36 cellular contexts compared by ENCODE assay signal in the genomic region with DNA sequence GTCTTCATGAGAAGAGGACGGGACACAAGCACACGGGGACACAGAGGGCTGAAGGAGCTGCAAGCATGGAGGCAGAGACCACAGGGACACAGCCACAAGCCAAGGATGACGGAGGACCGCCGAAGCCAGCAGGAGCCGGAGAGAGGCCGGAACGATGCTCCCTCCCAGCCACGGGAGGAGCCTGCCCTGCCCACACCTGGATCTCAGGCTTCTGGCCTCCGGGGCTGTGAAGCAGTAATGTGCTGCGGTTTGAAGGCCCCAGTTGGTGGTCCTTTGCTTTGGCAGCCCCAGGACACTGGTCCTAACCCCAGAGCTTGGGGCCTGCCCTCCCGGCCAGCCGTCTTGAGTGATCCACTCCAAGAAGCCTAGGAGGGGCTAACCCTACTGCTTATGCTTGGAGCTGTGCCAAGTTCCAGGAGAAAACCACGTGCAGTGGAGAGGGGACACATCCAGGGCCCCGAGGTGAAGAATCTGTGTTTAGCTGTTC.
"Had no signal": no experiment of that assay in that cellular context is flagged by ENCODE, and none has a peak within 500 bp of the region (broad histone marks: within the 10 kb centered on the region; RNA-seq: fewer than 3 reads in every experiment).

No MANE protein-coding gene starts in this region.

- H3K4me3 ChIP-seq: ascending aorta, cardiac muscle cell had no signal

- ATAC-seq: activated CD8-positive, alpha-beta T cell treated with anti-CD3 and anti-CD28 coated beads for 36 hours; activated naive CD8-positive, alpha-beta T cell treated with anti-CD3 and anti-CD28 coated beads, Interleukin-2, amount 50 U/mL, for 24 hours; activated T-cell treated with anti-CD3 and anti-CD28 coated beads, Interleukin-2, amount 50 U/mL, for 4 hours had no signal

- H3K36me3 Mint-ChIP-seq: activated CD4-positive, alpha-beta memory T cell treated with anti-CD3 and anti-CD28 coated beads for 36 hours; activated naive CD4-positive, alpha-beta T cell treated with anti-CD3 and anti-CD28 coated beads, Interleukin-2, amount 10 ng/mL, durations not matched to agents 7 days and 5 days; activated naive CD4-positive, alpha-beta T cell treated with anti-CD3 and anti-CD28 coated beads, Interleukin-2, amount 50 U/mL, for 24 hours; activated naive CD8-positive, alpha-beta T cell; activated naive CD8-positive, alpha-beta T cell treated with anti-CD3 and anti-CD28 coated beads, Interleukin-2, amount 10 ng/mL, durations not matched to agents 7 days and 5 days; brain had no signal

- H3K27me3 Mint-ChIP-seq: activated B cell treated with CpG ODN at 0.5 μM for 24 hours; activated CD4-positive, alpha-beta memory T cell treated with anti-CD3 and anti-CD28 coated beads for 36 hours; activated CD4-positive, alpha-beta T cell treated with anti-CD3 and anti-CD28 coated beads, Interleukin-2, amount 10 ng/mL, durations not matched to agents 24 days and 14 days; activated CD8-positive, alpha-beta T cell treated with anti-CD3 and anti-CD28 coated beads for 36 hours; activated naive CD4-positive, alpha-beta T cell treated with anti-CD3 and anti-CD28 coated beads, Interleukin-2, amount 10 ng/mL, durations not matched to agents 7 days and 5 days; activated naive CD4-positive, alpha-beta T cell treated with anti-CD3 and anti-CD28 coated beads, Interleukin-2, amount 50 U/mL, for 24 hours; activated naive CD8-positive, alpha-beta T cell; activated naive CD8-positive, alpha-beta T cell treated with anti-CD3 and anti-CD28 coated beads, Interleukin-2, amount 10 ng/mL, durations not matched to agents 7 days and 5 days; activated naive CD8-positive, alpha-beta T cell treated with anti-CD3 and anti-CD28 coated beads, Interleukin-2, amount 50 U/mL, for 24 hours; central memory CD8-positive, alpha-beta T cell had no signal

- H3K27ac Mint-ChIP-seq: activated B cell treated with CpG ODN at 0.5 μM for 24 hours; activated CD4-positive, alpha-beta memory T cell treated with anti-CD3 and anti-CD28 coated beads for 36 hours; activated CD4-positive, alpha-beta T cell treated with anti-CD3 and anti-CD28 coated beads, Interleukin-2, amount 10 ng/mL, durations not matched to agents 24 days and 14 days; activated CD8-positive, alpha-beta T cell treated with anti-CD3 and anti-CD28 coated beads for 36 hours; activated naive CD4-positive, alpha-beta T cell treated with anti-CD3 and anti-CD28 coated beads, Interleukin-2, amount 10 ng/mL, durations not matched to agents 7 days and 5 days; activated naive CD4-positive, alpha-beta T cell treated with anti-CD3 and anti-CD28 coated beads, Interleukin-2, amount 50 U/mL, for 24 hours; activated naive CD8-positive, alpha-beta T cell; activated naive CD8-positive, alpha-beta T cell treated with anti-CD3 and anti-CD28 coated beads, Interleukin-2, amount 10 ng/mL, durations not matched to agents 7 days and 5 days; activated naive CD8-positive, alpha-beta T cell treated with anti-CD3 and anti-CD28 coated beads, Interleukin-2, amount 50 U/mL, for 24 hours; activated T-helper 2 cell treated with anti-CD3 and anti-CD28 coated beads, Interferon-gamma antibody, Interleukin-2, Interleukin-4, amounts not matched to agents 10 μg/mL and 5 μg/mL and 100 μg/mL, durations not matched to agents 14 hours and 24 hours and 36 hours; brain; T-helper 1 cell treated with Interleukin-12 subunit alpha and Interleukin-12 subunit beta and Interleukin-4 antibody, amounts not matched to agents 30 μg/mL and 1 μg/mL, for 36 hours; T-helper 2 cell treated with Interferon-gamma antibody and Interleukin-4, amounts not matched to agents 5 μg/mL and 100 μg/mL, for 36 hours had no signal

- H3K4me1 Mint-ChIP-seq: activated B cell treated with CpG ODN at 0.5 μM for 24 hours; activated CD4-positive, alpha-beta T cell treated with anti-CD3 and anti-CD28 coated beads, Interleukin-2, amount 10 ng/mL, durations not matched to agents 24 days and 14 days; activated naive CD4-positive, alpha-beta T cell treated with anti-CD3 and anti-CD28 coated beads, Interleukin-2, amount 10 ng/mL, durations not matched to agents 7 days and 5 days; activated naive CD4-positive, alpha-beta T cell treated with anti-CD3 and anti-CD28 coated beads, Interleukin-2, amount 50 U/mL, for 24 hours; activated naive CD8-positive, alpha-beta T cell treated with anti-CD3 and anti-CD28 coated beads, Interleukin-2, amount 10 ng/mL, durations not matched to agents 7 days and 5 days; activated naive CD8-positive, alpha-beta T cell treated with anti-CD3 and anti-CD28 coated beads, Interleukin-2, amount 50 U/mL, for 24 hours; brain; central memory CD8-positive, alpha-beta T cell had no signal

- H3K9me3 ChIP-seq: ascending aorta had no signal

- H3K27ac ChIP-seq: ascending aorta, cardiac muscle cell, VCaP had no signal

- H3K36me3 ChIP-seq: ascending aorta, cardiac muscle cell had no signal

- H3K27me3 ChIP-seq: ascending aorta, cardiac muscle cell had no signal

- DNase-seq: activated B cell treated with CpG ODN at 0.5 μM for 24 hours; activated CD4-positive, alpha-beta memory T cell treated with anti-CD3 and anti-CD28 coated beads for 36 hours; activated CD4-positive, alpha-beta T cell treated with anti-CD3 and anti-CD28 coated beads for 4 hours; activated CD4-positive, alpha-beta T cell treated with anti-CD3 and anti-CD28 coated beads, Interleukin-2, amount 10 ng/mL, durations not matched to agents 24 days and 14 days; activated CD4-positive, alpha-beta T cell treated with anti-CD3 and anti-CD28 coated beads, Interleukin-2, amount 50 U/mL, for 1 hour; activated CD4-positive, alpha-beta T cell treated with anti-CD3 and anti-CD28 coated beads, Interleukin-2, amount 50 U/mL, for 4 hours; activated CD4-positive, CD25-positive, alpha-beta regulatory T cell treated with anti-CD3 and anti-CD28 coated beads, Interleukin-2, amount 50 U/mL, for 72 hours; activated CD8-positive, alpha-beta memory T cell treated with anti-CD3 and anti-CD28 coated beads, Interleukin-2, amount 50 U/mL, for 4 hours; activated CD8-positive, alpha-beta T cell treated with anti-CD3 and anti-CD28 coated beads for 36 hours; activated effector memory CD4-positive, alpha-beta T cell treated with Interleukin-2 at 50 U/mL for 16 hours; activated gamma-delta T cell; activated naive CD4-positive, alpha-beta T cell treated with anti-CD3 and anti-CD28 coated beads, Interleukin-2, amount 10 ng/mL, durations not matched to agents 7 days and 5 days; activated naive CD4-positive, alpha-beta T cell treated with Interleukin-2 at 50 U/mL for 16 hours; activated naive CD8-positive, alpha-beta T cell treated with anti-CD3 and anti-CD28 coated beads, Interleukin-2, amount 10 ng/mL, durations not matched to agents 7 days and 5 days; activated naive CD8-positive, alpha-beta T cell treated with anti-CD3 and anti-CD28 coated beads, Interleukin-2, amount 50 U/mL, for 24 hours; activated T-cell treated with anti-CD3 and anti-CD28 coated beads for 4 hours; activated T-cell treated with anti-CD3 and anti-CD28 coated beads, Interleukin-2, amount 50 U/mL, for 1 hour; activated T-cell treated with anti-CD3 and anti-CD28 coated beads, Interleukin-2, amount 50 U/mL, for 4 hours; amygdala; anterior cingulate cortex; caudate nucleus; T-helper 2 cell; T-helper 9 cell had no signal

- H3K4me3 Mint-ChIP-seq: activated B cell treated with CpG ODN at 0.5 μM for 24 hours; activated CD4-positive, alpha-beta memory T cell treated with anti-CD3 and anti-CD28 coated beads for 36 hours; activated CD4-positive, alpha-beta T cell treated with anti-CD3 and anti-CD28 coated beads, Interleukin-2, amount 10 ng/mL, durations not matched to agents 24 days and 14 days; activated CD8-positive, alpha-beta T cell treated with anti-CD3 and anti-CD28 coated beads for 36 hours; activated naive CD4-positive, alpha-beta T cell treated with anti-CD3 and anti-CD28 coated beads, Interleukin-2, amount 10 ng/mL, durations not matched to agents 7 days and 5 days; activated naive CD4-positive, alpha-beta T cell treated with anti-CD3 and anti-CD28 coated beads, Interleukin-2, amount 50 U/mL, for 24 hours; activated naive CD8-positive, alpha-beta T cell; activated naive CD8-positive, alpha-beta T cell treated with anti-CD3 and anti-CD28 coated beads, Interleukin-2, amount 10 ng/mL, durations not matched to agents 7 days and 5 days; activated naive CD8-positive, alpha-beta T cell treated with anti-CD3 and anti-CD28 coated beads, Interleukin-2, amount 50 U/mL, for 24 hours; activated T-cell treated with anti-CD3 and anti-CD28 coated beads, Interleukin-2, amount 50 U/mL, for 4 hours; brain; central memory CD8-positive, alpha-beta T cell; T-helper 1 cell treated with Interleukin-12 subunit alpha and Interleukin-12 subunit beta and Interleukin-4 antibody, amounts not matched to agents 30 μg/mL and 1 μg/mL, for 36 hours; T-helper 2 cell treated with Interferon-gamma antibody and Interleukin-4, amounts not matched to agents 5 μg/mL and 100 μg/mL, for 36 hours had no signal

- FAIRE-seq: bronchial epithelial cell, colon, TTC549 had no signal

- H3K9me3 Mint-ChIP-seq: activated B cell treated with CpG ODN at 0.5 μM for 24 hours; activated CD4-positive, alpha-beta memory T cell treated with anti-CD3 and anti-CD28 coated beads for 36 hours; activated CD4-positive, alpha-beta T cell treated with anti-CD3 and anti-CD28 coated beads, Interleukin-2, amount 10 ng/mL, durations not matched to agents 24 days and 14 days; activated CD8-positive, alpha-beta T cell treated with anti-CD3 and anti-CD28 coated beads for 36 hours; activated naive CD4-positive, alpha-beta T cell treated with anti-CD3 and anti-CD28 coated beads, Interleukin-2, amount 10 ng/mL, durations not matched to agents 7 days and 5 days; activated naive CD4-positive, alpha-beta T cell treated with anti-CD3 and anti-CD28 coated beads, Interleukin-2, amount 50 U/mL, for 24 hours; activated naive CD8-positive, alpha-beta T cell treated with anti-CD3 and anti-CD28 coated beads, Interleukin-2, amount 10 ng/mL, durations not matched to agents 7 days and 5 days; activated naive CD8-positive, alpha-beta T cell treated with anti-CD3 and anti-CD28 coated beads, Interleukin-2, amount 50 U/mL, for 24 hours; activated T-cell treated with anti-CD3 and anti-CD28 coated beads, Interleukin-2, amount 50 U/mL, for 4 hours; activated T-helper 2 cell treated with anti-CD3 and anti-CD28 coated beads, Interferon-gamma antibody, Interleukin-2, Interleukin-4, amounts not matched to agents 10 μg/mL and 5 μg/mL and 100 μg/mL, durations not matched to agents 14 hours and 24 hours and 36 hours; central memory CD8-positive, alpha-beta T cell; T-helper 1 cell treated with Interleukin-12 subunit alpha and Interleukin-12 subunit beta and Interleukin-4 antibody, amounts not matched to agents 30 μg/mL and 1 μg/mL, for 36 hours; T-helper 2 cell treated with Interferon-gamma antibody and Interleukin-4, amounts not matched to agents 5 μg/mL and 100 μg/mL, for 36 hours had no signal

- H3K4me1 ChIP-seq: ascending aorta had no signal
